In genomic region chr7:139767561-139767982, GRCh38 we compare ENCODE assay signal across 8 cellular contexts. TPM values are rescaled to one million over a fixed set of nuclear protein-coding genes. Genes with fewer than 3 reads are reported as not detected.
DNase-seq lines count a peak whose midpoint lies in the region; ATAC-seq and TF ChIP-seq lines count a peak whose summit lies in the region.

No MANE protein-coding gene starts in this region.

- DNase-seq in OCI-LY7 (ENCODE audit: low spot score): peak; percentile 74
- DNase-seq in heart left ventricle: no peak
- no peak for DNase-seq in NCI-H526 (lab: John Stamatoyannopoulos, UW)
- DNase-seq in NCI-H2171 treated with DMSO at 0.1 percent for 48 hours (lab: John Stamatoyannopoulos, UW): no peak
- DNase-seq in NCI-H2029 (lab: John Stamatoyannopoulos, UW): no peak

- POLR2A ChIA-PET in OCI-LY7 (lab: Charles Lee): interaction anchor here (0.6 kb wide), 3 partner anchors 62 to 1106 kb away, joined by 3 read pairs; no protein-coding TSS in a partner anchor

- no peak overlapping the region for H2AFZ ChIP-seq in OCI-LY7 (ENCODE audit: low read length)

- H3K9me3 ChIP-seq in OCI-LY7 (ENCODE audit: low read length) (no peaks in the 10 kb centered on the region), neutrophil (no peaks in the 10 kb centered on the region), heart left ventricle (no peaks in the 10 kb centered on the region)

- H3K4me2 ChIP-seq in OCI-LY7 (ENCODE audit: low read length): peak overlapping the region; percentile 42

- H3K27me3 ChIP-seq in neutrophil: no peaks in the 10 kb centered on the region
- no peaks in the 10 kb centered on the region for H3K27me3 ChIP-seq in heart left ventricle

- H4K20me1 ChIP-seq in OCI-LY7 (ENCODE audit: insufficient read depth, low read length): no peaks in the 10 kb centered on the region

- H3K36me3 ChIP-seq in OCI-LY7 (ENCODE audit: insufficient read depth, low read length) (no peaks in the 10 kb centered on the region), neutrophil (no peaks in the 10 kb centered on the region), heart left ventricle (peaks cover 0 to 18% (median 0%) of the 10 kb centered on the region in 9 donors)

- ATAC-seq in GM18868 (IDR thresholded peaks at IDR 0.05; ENCODE audit: unreplicated experiment) (peak; percentile 79), HG02610 (IDR thresholded peaks at IDR 0.05; ENCODE audit: unreplicated experiment) (peak; percentile 62), heart left ventricle (no peak)

- H3K79me2 ChIP-seq in OCI-LY7 (ENCODE audit: insufficient read depth, low read depth, low read length): no peaks in the 10 kb centered on the region

- CTCF ChIA-PET in OCI-LY7 (lab: Charles Lee; ENCODE audit: unreplicated experiment): no interaction called here

- no TSS peak for BruUV-seq in OCI-LY7 (replicated peaks; lab: Mats Ljungman, UMichigan)

- TF ChIP-seq CTCF in OCI-LY7 (conservative IDR thresholded peaks at IDR 0.05; ENCODE audit: low read length) (no peak), neutrophil (IDR thresholded peaks at IDR 0.05) (no peak), heart left ventricle (IDR thresholded peaks at IDR 0.05) (no peak)

- H3K4me1 ChIP-seq in OCI-LY7 (ENCODE audit: insufficient read depth, low read length, poor library complexity, severe bottlenecking) (peaks cover 24% of the 10 kb centered on the region), neutrophil (ENCODE audit: control insufficient read depth in 1 of 2, insufficient read depth in 1 of 2, low read depth in 1 of 2, low read length in 1 of 2) (peaks cover 94 to 100% of the 10 kb centered on the region in 2 experiments), heart left ventricle (peaks cover 5 to 98% (median 68%) of the 10 kb centered on the region in 12 donors)

- H3K4me3 ChIP-seq in OCI-LY7 (ENCODE audit: low read depth, low read length, poor library complexity, severe bottlenecking) (no peak overlapping the region), neutrophil (ENCODE audit: low read depth in 1 of 2, low read length in 1 of 2) (peak overlapping the region; percentile 22 to 31), heart left ventricle (no peak overlapping the region)

- no peaks in the 10 kb centered on the region for H3K9me2 ChIP-seq in OCI-LY7 (ENCODE audit: insufficient read depth, low read length)

- peak overlapping the region; percentile 53 for H3K27ac ChIP-seq in OCI-LY7 (ENCODE audit: low read depth, low read length, poor library complexity, severe bottlenecking)
- H3K27ac ChIP-seq in neutrophil: peak overlapping the region; percentile 87
- peak overlapping the region in 6 of 12 donors; percentile 0 to 73 (median 26) for H3K27ac ChIP-seq in heart left ventricle

- no peak for TF ChIP-seq POLR2A in heart left ventricle (IDR thresholded peaks at IDR 0.05)

- intact Hi-C loops in OCI-LY7 (cut with micrococcal nuclease; ENCODE audit: unreplicated experiment): no loop called here
- intact Hi-C loops in heart left ventricle (cut with DNase I): no loop called here

RNA-seq across cellular contexts. Expression of gene HIPK2, which starts 10.2 kb away (rescaled TPM):
- total RNA-seq in OCI-LY7 (2014; rRNA removed; shearing (Covaris generic)): 5.9 and 6.2 TPM in 2 replicates
- total RNA-seq in OCI-LY7 (2022) (7.9 and 10.3 TPM in 2 replicates), heart left ventricle (100 to 1,000 TPM; 102 to 244 (median 143) TPM)
- polyA plus RNA-seq in heart left ventricle: 100 to 1,000 TPM in 1 of 2 donors, 10 to 100 TPM in 1; 43.2 to 205 TPM

Comparison
In these comparisons a context has a peak if more than half of its experiments do, and no peak if none do; other contexts are left out.
1. ATAC-seq: peak in GM18868 (single experiment) and HG02610 (single experiment); none in heart left ventricle (0 of 4).
2. H3K4me3 ChIP-seq: peak in neutrophil (2 of 2); none in OCI-LY7 (single experiment) and heart left ventricle (0 of 12).
3. RNA of gene HIPK2, which starts 10.2 kb away (total RNA-seq): 102 to 244 TPM in heart left ventricle; 5.9 to 10.3 TPM in OCI-LY7; every median in the first group is over 4 times any median in the second.